8 cellular contexts compared by ENCODE assay signal in the genomic region with DNA sequence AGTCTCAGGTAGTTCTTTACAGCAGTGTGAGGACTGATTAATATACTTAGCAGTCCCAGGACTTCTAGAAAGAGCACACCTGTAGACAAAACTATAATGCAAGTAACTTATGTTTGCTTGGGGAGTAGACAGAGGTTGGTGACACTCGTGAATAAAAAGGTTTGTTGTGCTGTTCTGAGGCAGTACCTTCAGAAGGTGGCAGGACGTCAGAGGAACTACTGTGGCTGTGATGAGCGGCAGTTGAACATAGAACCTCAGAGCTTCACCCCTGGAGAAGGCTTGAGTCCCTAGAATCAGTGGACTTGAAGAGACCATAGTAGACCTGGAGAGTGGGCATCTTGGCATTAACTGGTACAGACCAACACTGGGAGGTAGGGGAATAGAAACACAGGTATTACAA. TPM values are rescaled to one million over a fixed set of nuclear protein-coding genes. Genes with fewer than 3 reads are reported as not detected.
"Had no signal": no experiment of that assay in that cellular context is flagged by ENCODE, and none has a peak within 500 bp of the region (broad histone marks: within the 10 kb centered on the region; RNA-seq: fewer than 3 reads in every experiment).

No MANE protein-coding gene starts in this region.

- ATAC-seq: HCT116, K562 had no signal

- H3K4me3 ChIP-seq: GM23248, HAP-1, K562 had no signal

- DNase-seq: GM23248, GOT3, H7, IMR-90 had no signal

- H3K36me3 ChIP-seq: HAP-1 had no signal

- H3K9ac ChIP-seq: GM23248 had no signal

- H2AFZ ChIP-seq: GM23248 had no signal

- H3K9me3 ChIP-seq: HAP-1 had no signal

- H3K27ac ChIP-seq: GM23248 had no signal

RNA-seq across cellular contexts. Expression of a gene that starts 3.3 kb away (rescaled TPM):
- total RNA-seq: GM23248, H7, HT-29, IMR-90 had no signal
- polyA plus RNA-seq: GM23248, IMR-90 had no signal
